Comparison of ENCODE assay signal across 21 cellular contexts in the genomic region with DNA sequence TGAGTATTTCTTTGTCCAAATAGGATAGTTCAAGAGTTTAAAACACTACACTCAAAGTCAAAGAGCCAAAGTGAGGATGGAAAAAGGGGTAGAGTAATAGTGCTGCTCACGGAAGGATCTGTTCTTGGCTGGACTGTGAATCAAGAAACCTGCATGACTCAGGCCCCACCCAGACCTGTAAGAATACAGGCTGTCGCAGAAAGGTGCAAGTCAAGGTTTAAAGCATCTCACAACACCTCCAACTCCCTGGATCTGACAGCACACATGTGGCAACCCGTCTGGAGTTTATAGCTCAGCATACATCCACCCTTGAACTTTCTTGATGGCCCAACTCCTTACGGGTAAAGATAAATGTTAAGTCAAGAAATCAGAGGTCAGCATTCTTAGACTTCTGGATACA. TPM values are rescaled to one million over a fixed set of nuclear protein-coding genes. Genes with fewer than 3 reads are reported as not detected.
DNase-seq lines count a peak whose midpoint lies in the region; ATAC-seq, FAIRE-seq and TF ChIP-seq lines count a peak whose summit lies in the region.
"Had no signal": no experiment of that assay in that cellular context is flagged by ENCODE, and none has a peak within 500 bp of the region (broad histone marks: within the 10 kb centered on the region; RNA-seq: fewer than 3 reads in every experiment).

No MANE protein-coding gene starts in this region.

- in situ Hi-C loops in IMR-90 (cut with MboI; ENCODE audit: low sequenced_read_pairs), result no loop called here

- WGBS in IMR-90 (ENCODE audit: extremely low coverage in 2 of 2, insufficient read length in 1 of 2), 2 experiments, result 100% methylated on average over 1 of the region's 4 CpGs; no CpG with 5 or more reads in 1 of the 2 experiments
- 50 to 70% (median 62%) methylated on average over 4 of the region's 4 CpGs for WGBS in small intestine, 3 donors

- peaks cover 4% of the 10 kb centered on the region for H3K4me1 ChIP-seq in IMR-90 (ENCODE audit: control insufficient read depth, insufficient read depth, low read length)
- H3K4me1 ChIP-seq in small intestine (ENCODE audit: control insufficient read depth in 2 of 2, insufficient read depth in 1 of 2, low read depth in 1 of 2, low read length in 1 of 2), result no peaks in the 10 kb centered on the region
- H3K4me1 ChIP-seq: HAP-1 had no signal

- H3K9me1 ChIP-seq in IMR-90 (ENCODE audit: insufficient read depth, low read length), result no peaks in the 10 kb centered on the region

- H4K5ac ChIP-seq in IMR-90 (ENCODE audit: low read depth, low read length), result no peak overlapping the region

- H3K36me3 ChIP-seq in IMR-90 (ENCODE audit: control insufficient read depth, insufficient read depth, low read length) (no peaks in the 10 kb centered on the region), bronchial epithelial cell (ENCODE audit: control insufficient read depth, insufficient read depth, low read length) (no peaks in the 10 kb centered on the region), small intestine (ENCODE audit: control insufficient read depth in 2 of 2, insufficient read depth in 2 of 2, low read length in 2 of 2) (no peaks in the 10 kb centered on the region)
- H3K36me3 ChIP-seq: HAP-1 had no signal

- no peak overlapping the region for H3K4me2 ChIP-seq in IMR-90 (ENCODE audit: low read depth, low read length)

- intact Hi-C loops in IMR-90 (cut with micrococcal nuclease), result no loop called here

- 0 out of 2 replicates have a peak overlapping the region, but pooled peaks have one; percentile 1 for H3K14ac ChIP-seq in IMR-90 (replicated peaks; ENCODE audit: low read depth, low read length)

- peaks cover 12% of the 10 kb centered on the region for H3K27me3 Mint-ChIP-seq in activated CD8-positive, alpha-beta memory T cell treated with anti-CD3 and anti-CD28 coated beads, Interleukin-2, amount 10 ng/mL, durations not matched to agents 7 days and 5 days

- H3K9ac ChIP-seq in IMR-90 (ENCODE audit: low read depth, low read length), result no peak overlapping the region

- H3K27me3 ChIP-seq in IMR-90 (ENCODE audit: control insufficient read depth, insufficient read depth, low read length) (no peaks in the 10 kb centered on the region), bronchial epithelial cell (ENCODE audit: control insufficient read depth, insufficient read depth, low read length) (no peaks in the 10 kb centered on the region), small intestine (ENCODE audit: control insufficient read depth in 2 of 2, insufficient read depth in 2 of 2, low read length in 2 of 2) (no peaks in the 10 kb centered on the region)

- no peaks in the 10 kb centered on the region; the same call in 1 of the 2 replicates for H3K9me3 ChIP-seq in IMR-90 (ENCODE audit: control insufficient read depth, insufficient read depth, low read length)
- H3K9me3 ChIP-seq in small intestine (ENCODE audit: control insufficient read depth, low read depth), result no peaks in the 10 kb centered on the region
- H3K9me3 ChIP-seq: HAP-1 had no signal

- H2BK5ac ChIP-seq in IMR-90 (ENCODE audit: low read depth, low read length, poor library complexity, severe bottlenecking), result no peak overlapping the region

- FAIRE-seq in bronchial epithelial cell (lab: Jason Lieb, UNC) (no peak), small intestine (lab: Jason Lieb, UNC) (no peak)
- FAIRE-seq: G401.6, GM12892, H54 had no signal

- dilution Hi-C loops in IMR-90 (cut with HindIII; ENCODE audit: low sequenced_read_pairs, unreplicated experiment), result no loop called here

- peaks cover 3% of the 10 kb centered on the region for H3K9me3 Mint-ChIP-seq in activated CD8-positive, alpha-beta memory T cell treated with anti-CD3 and anti-CD28 coated beads, Interleukin-2, amount 10 ng/mL, durations not matched to agents 7 days and 5 days (ENCODE audit: low read depth)
- H3K9me3 Mint-ChIP-seq: HFFc6 had no signal

- POLR2A ChIA-PET in IMR-90 (lab: Charles Lee; ENCODE audit: unreplicated experiment), result no interaction called here

- H3K23ac ChIP-seq in IMR-90 (ENCODE audit: low read depth, low read length), result no peak overlapping the region

- H3K18ac ChIP-seq in IMR-90 (ENCODE audit: low read depth, low read length), result no peak overlapping the region

- no peak overlapping the region for H4K91ac ChIP-seq in IMR-90 (ENCODE audit: insufficient read depth, low read depth, low read length)

- TF ChIP-seq RAD21 in IMR-90 (IDR thresholded peaks at IDR 0.05; ENCODE audit: low read length), result no peak

- BruUV-seq in IMR-90 (replicated peaks; lab: Mats Ljungman, UMichigan), result no TSS peak

- H3K4me3 Mint-ChIP-seq in activated CD8-positive, alpha-beta memory T cell treated with anti-CD3 and anti-CD28 coated beads, Interleukin-2, amount 10 ng/mL, durations not matched to agents 7 days and 5 days, result no peak overlapping the region
- H3K4me3 Mint-ChIP-seq: CD8-positive, alpha-beta T cell; HFFc6 had no signal

- peak overlapping the region; percentile 33 for H2AK9ac ChIP-seq in IMR-90 (replicated peaks; ENCODE audit: low read depth, low read length, poor library complexity)

- no peak overlapping the region for H2BK20ac ChIP-seq in IMR-90 (ENCODE audit: low read depth, low read length)

- ATAC-seq in IMR-90 (ENCODE audit: low read depth), result no peak
- ATAC-seq in esophagus mucosa, result peak; percentile 86
- ATAC-seq in activated CD8-positive, alpha-beta memory T cell treated with anti-CD3 and anti-CD28 coated beads, Interleukin-2, amount 10 ng/mL, durations not matched to agents 7 days and 5 days, result no peak
- ATAC-seq: CD8-positive, alpha-beta T cell had no signal

- no peaks in the 10 kb centered on the region for H3K79me1 ChIP-seq in IMR-90 (ENCODE audit: low read depth in 1 of 2, low read length in 2 of 2)

- H3K56ac ChIP-seq in IMR-90 (ENCODE audit: extremely low read depth, insufficient read depth, low read length), result no peak overlapping the region

- no peak overlapping the region for H3K4ac ChIP-seq in IMR-90 (ENCODE audit: low read depth, low read length)

- no peak overlapping the region for H3K4me3 ChIP-seq in IMR-90 (ENCODE audit: insufficient read depth, low read depth, low read length)
- H3K4me3 ChIP-seq in bronchial epithelial cell (ENCODE audit: low read depth, low read length), result no peak overlapping the region
- no peak overlapping the region for H3K4me3 ChIP-seq in small intestine (ENCODE audit: low read depth in 1 of 2, low read length in 2 of 2)
- H3K4me3 ChIP-seq: HAP-1 had no signal

- no peak overlapping the region for H4K8ac ChIP-seq in IMR-90 (ENCODE audit: low read depth in 2 of 2, low read length in 2 of 2)

- no peak overlapping the region for H2AK5ac ChIP-seq in IMR-90 (ENCODE audit: low read depth, low read length)

- no peak overlapping the region for H2AFZ ChIP-seq in IMR-90 (replicated peaks; ENCODE audit: low read length, poor library complexity)

- no peaks in the 10 kb centered on the region for H3K36me3 Mint-ChIP-seq in activated CD8-positive, alpha-beta memory T cell treated with anti-CD3 and anti-CD28 coated beads, Interleukin-2, amount 10 ng/mL, durations not matched to agents 7 days and 5 days
- H3K36me3 Mint-ChIP-seq: CD8-positive, alpha-beta T cell had no signal

- no peaks in the 10 kb centered on the region for H4K20me1 ChIP-seq in IMR-90 (ENCODE audit: insufficient read depth, low read length)

- no peak for TF ChIP-seq POLR2A in IMR-90 (IDR thresholded peaks at IDR 0.05; ENCODE audit: low read depth, low read length)

- H3K27ac ChIP-seq in IMR-90 (ENCODE audit: insufficient read depth, low read length), result no peak overlapping the region
- H3K27ac ChIP-seq in small intestine (ENCODE audit: low read depth in 1 of 2, low read length in 1 of 2), result no peak overlapping the region

- no peak overlapping the region for H2BK15ac ChIP-seq in IMR-90 (ENCODE audit: low read depth, low read length)

- DNase-seq in IMR-90 (no peak), bronchial epithelial cell (ENCODE audit: low read depth) (peak; percentile 16), small intestine (peak; percentile 34), NOMO-1 (lab: John Stamatoyannopoulos, UW; ENCODE audit: unreplicated experiment in 2 of 2) (no peak), occipital lobe (lab: John Stamatoyannopoulos, UW) (no peak), SIG-M5 treated with dmso at 0.1 percent for 504 hours (lab: John Stamatoyannopoulos, UW; ENCODE audit: unreplicated experiment) (no peak)
- DNase-seq in activated CD8-positive, alpha-beta memory T cell treated with anti-CD3 and anti-CD28 coated beads, Interleukin-2, amount 10 ng/mL, durations not matched to agents 7 days and 5 days, result no peak
- DNase-seq: C1 segment of cervical spinal cord; Caco-2; CD8-positive, alpha-beta T cell; DMS153; DND-41; GOT3; HFFc6 had no signal

- TF ChIP-seq CTCF in IMR-90 (conservative IDR thresholded peaks at IDR 0.05; ENCODE audit: low read depth, low read length) (no peak), bronchial epithelial cell (IDR thresholded peaks at IDR 0.05; ENCODE audit: insufficient read depth, low read length, severe bottlenecking) (no peak)

- CTCF ChIA-PET in IMR-90 (lab: Yijun Ruan, JAX), result no interaction called here
- CTCF ChIA-PET in activated CD8-positive, alpha-beta memory T cell treated with anti-CD3 and anti-CD28 coated beads, Interleukin-2, amount 10 ng/mL, durations not matched to agents 7 days and 5 days (lab: Charles Lee), result interaction anchor here (0.9 kb wide), 1 partner anchor 217 kb away, joined by 3 read pairs; no protein-coding TSS in a partner anchor

- H2BK120ac ChIP-seq in IMR-90 (ENCODE audit: low read depth, low read length), result no peak overlapping the region

- H3K27ac Mint-ChIP-seq in activated CD8-positive, alpha-beta memory T cell treated with anti-CD3 and anti-CD28 coated beads, Interleukin-2, amount 10 ng/mL, durations not matched to agents 7 days and 5 days, result no peak overlapping the region
- H3K27ac Mint-ChIP-seq: CD8-positive, alpha-beta T cell; HFFc6 had no signal

- H3K4me1 Mint-ChIP-seq in activated CD8-positive, alpha-beta memory T cell treated with anti-CD3 and anti-CD28 coated beads, Interleukin-2, amount 10 ng/mL, durations not matched to agents 7 days and 5 days, result no peaks in the 10 kb centered on the region

RNA-seq across cellular contexts. Expression of a gene that starts 6.2 kb away (rescaled TPM):
- under 0.01 TPM in 2 replicates for total RNA-seq in IMR-90 (2012; rRNA removed)
- polyA plus RNA-seq in IMR-90 (2012; rRNA removed), result 0.04 and 0.09 TPM in 2 replicates
- 0.04 and 0.05 TPM in 2 replicates for polyA plus RNA-seq in IMR-90 (2012; cell fraction: cytosol; rRNA removed)
- polyA plus RNA-seq in IMR-90 (2012; cell fraction: nucleus; rRNA removed; ENCODE audit: low replicate concordance), result 0.61 and 1.0 TPM in 2 replicates
- not detected in 2 replicates for total RNA-seq in bronchial epithelial cell
- total RNA-seq in esophagus mucosa, result not detected
- polyA plus RNA-seq in small intestine, result under 1 TPM in 1 of 3 donors, not detected in 2; 0.07 TPM
- total RNA-seq in activated CD8-positive, alpha-beta memory T cell treated with anti-CD3 and anti-CD28 coated beads, Interleukin-2, amount 10 ng/mL, durations not matched to agents 7 days and 5 days, result under 1 TPM in 1 of 2 experiments, not detected in 1; 0.05 TPM
- 0.47 TPM for total RNA-seq in occipital lobe
- total RNA-seq: A172; A673; CD8-positive, alpha-beta T cell had no signal

RNA-seq across cellular contexts. Expression of a gene that starts 45.6 kb away (rescaled TPM):
- total RNA-seq in IMR-90 (2012; rRNA removed), result 62.4 and 81.1 TPM in 2 replicates
- 87.9 and 90.9 TPM in 2 replicates for polyA plus RNA-seq in IMR-90 (2012; rRNA removed)
- 34.4 and 91.8 TPM in 2 replicates for polyA plus RNA-seq in IMR-90 (2012; cell fraction: cytosol; rRNA removed)
- polyA plus RNA-seq in IMR-90 (2012; cell fraction: nucleus; rRNA removed; ENCODE audit: low replicate concordance), result 21.3 and 47.0 TPM in 2 replicates
- 1.8 and 2.3 TPM in 2 replicates for total RNA-seq in bronchial epithelial cell
- total RNA-seq in esophagus mucosa, result 3.0 TPM
- 10 to 100 TPM in 1 of 3 donors, 1 to 10 TPM in 2; 1.6 to 10.9 (median 1.6) TPM for polyA plus RNA-seq in small intestine
- 1 to 10 TPM in 1 of 2 experiments, under 1 TPM in 1; 0.18 to 3.4 TPM for total RNA-seq in activated CD8-positive, alpha-beta memory T cell treated with anti-CD3 and anti-CD28 coated beads, Interleukin-2, amount 10 ng/mL, durations not matched to agents 7 days and 5 days
- total RNA-seq in occipital lobe, result 7.0 TPM

Comparison
In these comparisons a context has a peak if more than half of its experiments do, and no peak if none do; other contexts are left out.
1. DNase-seq: peak in bronchial epithelial cell (single experiment) and small intestine (single experiment); none in IMR-90 (single experiment), activated CD8-positive, alpha-beta memory T cell treated with anti-CD3 and anti-CD28 coated beads, Interleukin-2, amount 10 ng/mL, durations not matched to agents 7 days and 5 days (single experiment), NOMO-1 (0 of 2), occipital lobe (single experiment) and SIG-M5 treated with dmso at 0.1 percent for 504 hours (single experiment).